Comparison of ENCODE assay signal across 22 cellular contexts in genomic region chr5:90871356-90871755, GRCh38.
DNase-seq lines count a peak whose midpoint lies in the region; ATAC-seq and TF ChIP-seq lines count a peak whose summit lies in the region.
"Had no signal": no experiment of that assay in that cellular context is flagged by ENCODE, and none has a peak within 500 bp of the region (broad histone marks: within the 10 kb centered on the region; RNA-seq: fewer than 3 reads in every experiment).

No MANE protein-coding gene starts in this region.

- ATAC-seq in activated CD8-positive, alpha-beta T cell treated with anti-CD3 and anti-CD28 coated beads for 36 hours, result peak; percentile 28
- no peak for ATAC-seq in activated CD8-positive, alpha-beta T cell treated with anti-CD3 and anti-CD28 coated beads, Interleukin-2, amount 10 ng/mL, durations not matched to agents 7 days and 5 days
- ATAC-seq in thoracic aorta (ENCODE audit: insufficient number of reproducible peaks, low FRiP score, low read depth), result peak; percentile 74
- ATAC-seq: GM12878, HCT116, T-cell had no signal

- DNase-seq in activated CD8-positive, alpha-beta T cell treated with anti-CD3 and anti-CD28 coated beads for 36 hours, result no peak
- no peak for DNase-seq in activated CD8-positive, alpha-beta T cell treated with anti-CD3 and anti-CD28 coated beads, Interleukin-2, amount 10 ng/mL, durations not matched to agents 7 days and 5 days
- peak; percentile 12 to 38 for DNase-seq in cardiac fibroblast (ENCODE audit: low read depth in 2 of 2)
- DNase-seq in lung microvascular endothelial cell (ENCODE audit: low read depth in 2 of 2), result peak; percentile 22 to 88
- no peak for DNase-seq in thoracic aorta (ENCODE audit: low spot score)
- no peak for DNase-seq in OCI-M1 (lab: John Stamatoyannopoulos, UW)
- DNase-seq in GM19240 (ENCODE audit: insufficient read length, low spot score), result no peak
- no peak for DNase-seq in NAMALWA (ENCODE audit: low spot score)
- DNase-seq: 8988T; activated CD4-positive, alpha-beta memory T cell treated with anti-CD3 and anti-CD28 coated beads for 36 hours; endodermal cell; GDM1; kidney glomerular epithelial cell; NCI-H2081; NCI-H510A; retina; stimulated activated CD4-positive, alpha-beta T cell treated with anti-CD3 and anti-CD28 coated beads, Interleukin-1b, Interleukin-23, amount 100 ng/mL, for 48 hours; T-cell had no signal

- TF ChIP-seq CTCF in activated CD8-positive, alpha-beta T cell treated with anti-CD3 and anti-CD28 coated beads for 36 hours (IDR thresholded peaks at IDR 0.05), result no peak
- TF ChIP-seq CTCF in cardiac fibroblast (IDR thresholded peaks at IDR 0.05; ENCODE audit: low read depth, low read length), result no peak
- no peak for TF ChIP-seq CTCF in thoracic aorta (IDR thresholded peaks at IDR 0.05)

- H3K9me3 Mint-ChIP-seq in activated CD8-positive, alpha-beta T cell treated with anti-CD3 and anti-CD28 coated beads for 36 hours, result no peaks in the 10 kb centered on the region
- H3K9me3 Mint-ChIP-seq in activated CD8-positive, alpha-beta T cell treated with anti-CD3 and anti-CD28 coated beads, Interleukin-2, amount 10 ng/mL, durations not matched to agents 7 days and 5 days (ENCODE audit: insufficient read depth), result no peaks in the 10 kb centered on the region
- H3K9me3 Mint-ChIP-seq: activated CD4-positive, alpha-beta memory T cell treated with anti-CD3 and anti-CD28 coated beads for 36 hours; endodermal cell; neural progenitor cell; T-cell had no signal

- H3K4me3 ChIP-seq in cardiac fibroblast (replicated peaks in 1 of 2; ENCODE audit: low read depth in 2 of 2, low read length in 2 of 2) (no peak overlapping the region), thoracic aorta (no peak overlapping the region)
- H3K4me3 ChIP-seq: BLaER1, GM12878, neural progenitor cell had no signal

- H3K9me3 ChIP-seq in thoracic aorta, result no peaks in the 10 kb centered on the region
- H3K9me3 ChIP-seq: BLaER1 had no signal

- no peaks in the 10 kb centered on the region for H3K27me3 ChIP-seq in thoracic aorta (replicated peaks; ENCODE audit: insufficient read depth)
- H3K27me3 ChIP-seq: BLaER1, neural progenitor cell had no signal

- intact Hi-C loops in activated CD8-positive, alpha-beta T cell treated with anti-CD3 and anti-CD28 coated beads for 36 hours (cut with micrococcal nuclease), result no loop called here

- no peak overlapping the region for H3K4me3 Mint-ChIP-seq in activated CD8-positive, alpha-beta T cell treated with anti-CD3 and anti-CD28 coated beads for 36 hours
- H3K4me3 Mint-ChIP-seq in activated CD8-positive, alpha-beta T cell treated with anti-CD3 and anti-CD28 coated beads, Interleukin-2, amount 10 ng/mL, durations not matched to agents 7 days and 5 days, result no peak overlapping the region
- H3K4me3 Mint-ChIP-seq: activated CD4-positive, alpha-beta memory T cell treated with anti-CD3 and anti-CD28 coated beads for 36 hours; endodermal cell; neural progenitor cell; T-cell had no signal

- H3K27ac ChIP-seq in thoracic aorta, result no peak overlapping the region
- H3K27ac ChIP-seq: BLaER1, neural progenitor cell had no signal

- CTCF ChIA-PET in activated CD8-positive, alpha-beta T cell treated with anti-CD3 and anti-CD28 coated beads for 36 hours (lab: Charles Lee), result interaction anchor here (1.0 to 2.0 kb wide), 4 partner anchors 61 to 548 kb away, joined by 3 to 6 read pairs (median 6); no protein-coding TSS in a partner anchor
- CTCF ChIA-PET in activated CD8-positive, alpha-beta T cell treated with anti-CD3 and anti-CD28 coated beads, Interleukin-2, amount 10 ng/mL, durations not matched to agents 7 days and 5 days (lab: Charles Lee), result interaction anchor here (1.2 kb wide), 2 partner anchors 61 to 549 kb away, joined by 3 to 4 read pairs; no protein-coding TSS in a partner anchor

- POLR2A ChIA-PET in activated CD8-positive, alpha-beta T cell treated with anti-CD3 and anti-CD28 coated beads for 36 hours (lab: Charles Lee), result no interaction called here
- POLR2A ChIA-PET in activated CD8-positive, alpha-beta T cell treated with anti-CD3 and anti-CD28 coated beads, Interleukin-2, amount 10 ng/mL, durations not matched to agents 7 days and 5 days (lab: Charles Lee), result no interaction called here

- H3K4me1 Mint-ChIP-seq in activated CD8-positive, alpha-beta T cell treated with anti-CD3 and anti-CD28 coated beads for 36 hours (ENCODE audit: low read depth), result peaks cover 40% of the 10 kb centered on the region
- H3K4me1 Mint-ChIP-seq in activated CD8-positive, alpha-beta T cell treated with anti-CD3 and anti-CD28 coated beads, Interleukin-2, amount 10 ng/mL, durations not matched to agents 7 days and 5 days (ENCODE audit: low read depth), result peaks cover 13% of the 10 kb centered on the region

- H3K36me3 Mint-ChIP-seq in activated CD8-positive, alpha-beta T cell treated with anti-CD3 and anti-CD28 coated beads for 36 hours (ENCODE audit: low read depth), result no peaks in the 10 kb centered on the region
- no peaks in the 10 kb centered on the region for H3K36me3 Mint-ChIP-seq in activated CD8-positive, alpha-beta T cell treated with anti-CD3 and anti-CD28 coated beads, Interleukin-2, amount 10 ng/mL, durations not matched to agents 7 days and 5 days (ENCODE audit: low read depth)
- H3K36me3 Mint-ChIP-seq: activated CD4-positive, alpha-beta memory T cell treated with anti-CD3 and anti-CD28 coated beads for 36 hours; T-cell had no signal

- H3K27ac Mint-ChIP-seq in activated CD8-positive, alpha-beta T cell treated with anti-CD3 and anti-CD28 coated beads for 36 hours, result no peak overlapping the region
- no peak overlapping the region for H3K27ac Mint-ChIP-seq in activated CD8-positive, alpha-beta T cell treated with anti-CD3 and anti-CD28 coated beads, Interleukin-2, amount 10 ng/mL, durations not matched to agents 7 days and 5 days
- H3K27ac Mint-ChIP-seq: activated CD4-positive, alpha-beta memory T cell treated with anti-CD3 and anti-CD28 coated beads for 36 hours; endodermal cell; neural progenitor cell; T-cell had no signal

- H3K27me3 Mint-ChIP-seq in activated CD8-positive, alpha-beta T cell treated with anti-CD3 and anti-CD28 coated beads for 36 hours, result peaks cover 10% of the 10 kb centered on the region
- H3K27me3 Mint-ChIP-seq in activated CD8-positive, alpha-beta T cell treated with anti-CD3 and anti-CD28 coated beads, Interleukin-2, amount 10 ng/mL, durations not matched to agents 7 days and 5 days (ENCODE audit: low read depth), result peaks cover 16% of the 10 kb centered on the region

- no peaks in the 10 kb centered on the region for H3K36me3 ChIP-seq in thoracic aorta
- H3K36me3 ChIP-seq: BLaER1, neural progenitor cell had no signal

- H3K4me1 ChIP-seq in thoracic aorta (ENCODE audit: control insufficient read depth in 1 of 2, low read depth in 2 of 2), result peaks cover 11 to 30% of the 10 kb centered on the region in 2 donors

Comparison
In these comparisons a context has a peak if more than half of its experiments do, and no peak if none do; other contexts are left out.
1. DNase-seq: peak in cardiac fibroblast (2 of 2) and lung microvascular endothelial cell (2 of 2); none in activated CD8-positive, alpha-beta T cell treated with anti-CD3 and anti-CD28 coated beads for 36 hours (single experiment), activated CD8-positive, alpha-beta T cell treated with anti-CD3 and anti-CD28 coated beads, Interleukin-2, amount 10 ng/mL, durations not matched to agents 7 days and 5 days (single experiment), thoracic aorta (single experiment), OCI-M1 (single experiment), GM19240 (single experiment) and NAMALWA (single experiment).